In the genomic region with DNA sequence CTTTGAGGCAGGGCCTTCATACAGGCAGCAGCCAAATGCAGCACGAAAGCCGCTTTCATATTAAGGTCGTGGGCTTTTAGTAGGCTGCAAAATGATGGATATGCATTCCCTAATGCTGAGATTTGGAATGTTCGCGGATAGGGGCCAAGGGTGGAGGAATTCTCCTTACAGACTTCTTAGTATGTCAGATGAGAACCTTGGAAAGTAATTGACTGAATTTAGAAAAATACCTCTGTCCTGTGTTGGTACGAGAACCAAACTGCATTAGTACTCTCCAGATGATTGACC, we compare ENCODE assay signal across 9 cellular contexts. TPM values are rescaled to one million over a fixed set of nuclear protein-coding genes. Genes with fewer than 3 reads are reported as not detected.
DNase-seq lines count a peak whose midpoint lies in the region; ATAC-seq and TF ChIP-seq lines count a peak whose summit lies in the region.
"Had no signal": no experiment of that assay in that cellular context is flagged by ENCODE, and none has a peak within 500 bp of the region (broad histone marks: within the 10 kb centered on the region; RNA-seq: fewer than 3 reads in every experiment).

No MANE protein-coding gene starts in this region.

- no peak for DNase-seq in activated CD8-positive, alpha-beta memory T cell treated with anti-CD3 and anti-CD28 coated beads, Interleukin-2, amount 10 ng/mL, durations not matched to agents 7 days and 5 days
- DNase-seq in activated CD8-positive, alpha-beta memory T cell treated with anti-CD3 and anti-CD28 coated beads for 24 hours = no peak
- DNase-seq in amniotic epithelial cell (ENCODE audit: low read depth) = peak; percentile 24
- DNase-seq in left lung = no peak
- no peak for DNase-seq in thyroid gland
- no peak for DNase-seq in NCI-H1092 treated with DMSO at 0.1 percent for 48 hours (lab: John Stamatoyannopoulos, UW)
- DNase-seq in kidney glomerular epithelial cell (lab: John Stamatoyannopoulos, UW) = no peak
- DNase-seq in cortex of kidney (lab: John Stamatoyannopoulos, UW) = no peak
- DNase-seq: NCI-H1417 treated with DMSO at 0.1 percent for 48 hours had no signal

- WGBS in thyroid gland, 2 donors = 13% methylated on average over 6 of the region's 6 CpGs

- no peaks in the 10 kb centered on the region for H3K36me3 ChIP-seq in left lung
- no peaks in the 10 kb centered on the region for H3K36me3 ChIP-seq in thyroid gland

- H3K27me3 Mint-ChIP-seq in activated CD8-positive, alpha-beta memory T cell treated with anti-CD3 and anti-CD28 coated beads, Interleukin-2, amount 10 ng/mL, durations not matched to agents 7 days and 5 days = no peaks in the 10 kb centered on the region

- H3K4me3 Mint-ChIP-seq in activated CD8-positive, alpha-beta memory T cell treated with anti-CD3 and anti-CD28 coated beads, Interleukin-2, amount 10 ng/mL, durations not matched to agents 7 days and 5 days = peak overlapping the region; percentile 88

- TF ChIP-seq CTCF in left lung (IDR thresholded peaks at IDR 0.05) = no peak
- TF ChIP-seq CTCF in thyroid gland (IDR thresholded peaks at IDR 0.05) = no peak

- CTCF ChIA-PET in activated CD8-positive, alpha-beta memory T cell treated with anti-CD3 and anti-CD28 coated beads, Interleukin-2, amount 10 ng/mL, durations not matched to agents 7 days and 5 days (lab: Charles Lee) = interaction anchor here (1.1 to 3.2 kb wide), 7 partner anchors 11 to 1078 kb away, joined by 4 to 22 read pairs (median 12); a partner anchor contains a TSS

- no peak for ATAC-seq in activated CD8-positive, alpha-beta memory T cell treated with anti-CD3 and anti-CD28 coated beads, Interleukin-2, amount 10 ng/mL, durations not matched to agents 7 days and 5 days
- no peak for ATAC-seq in left lung

- H3K4me1 ChIP-seq in left lung (peaks cover 20 to 40% of the 10 kb centered on the region in 2 donors), thyroid gland (peaks cover 21 to 30% of the 10 kb centered on the region in 2 donors)

- intact Hi-C loops in left lung (cut with DNase I) (loop anchor here in 1 of 2 donors (10.0 kb wide), 1 partner anchor 270 kb away; a partner anchor contains a TSS), thyroid gland (cut with DNase I) (loop anchor here (5.0 to 10.0 kb wide), 4 partner anchors 120 to 373 kb away; a partner anchor contains a TSS)

- TF ChIP-seq POLR2A in thyroid gland (IDR thresholded peaks at IDR 0.05) = no peak

- H3K36me3 Mint-ChIP-seq in activated CD8-positive, alpha-beta memory T cell treated with anti-CD3 and anti-CD28 coated beads, Interleukin-2, amount 10 ng/mL, durations not matched to agents 7 days and 5 days = peaks cover 6% of the 10 kb centered on the region

- peaks cover 51% of the 10 kb centered on the region for H3K4me1 Mint-ChIP-seq in activated CD8-positive, alpha-beta memory T cell treated with anti-CD3 and anti-CD28 coated beads, Interleukin-2, amount 10 ng/mL, durations not matched to agents 7 days and 5 days

- no peaks in the 10 kb centered on the region for H3K9me3 ChIP-seq in left lung
- no peaks in the 10 kb centered on the region for H3K9me3 ChIP-seq in thyroid gland

- H3K27ac Mint-ChIP-seq in activated CD8-positive, alpha-beta memory T cell treated with anti-CD3 and anti-CD28 coated beads, Interleukin-2, amount 10 ng/mL, durations not matched to agents 7 days and 5 days = peak overlapping the region; percentile 83

- H3K9me3 Mint-ChIP-seq in activated CD8-positive, alpha-beta memory T cell treated with anti-CD3 and anti-CD28 coated beads, Interleukin-2, amount 10 ng/mL, durations not matched to agents 7 days and 5 days (ENCODE audit: low read depth) = no peaks in the 10 kb centered on the region

- peak overlapping the region; percentile 94 to 97 for H3K27ac ChIP-seq in left lung
- H3K27ac ChIP-seq in thyroid gland = peak overlapping the region; percentile 86 to 95 (median 86)

- H3K4me3 ChIP-seq in left lung = peak overlapping the region; percentile 82 to 84
- H3K4me3 ChIP-seq in thyroid gland (replicated peaks in 1 of 3) = peak overlapping the region; percentile 3 to 64 (median 49)

- H3K27me3 ChIP-seq in left lung (no peaks in the 10 kb centered on the region), thyroid gland (no peaks in the 10 kb centered on the region)

RNA-seq across cellular contexts. Expression of a gene that starts 1.1 kb away (rescaled TPM):
- 10 to 100 TPM; 22.0 to 25.9 TPM for total RNA-seq in activated CD8-positive, alpha-beta memory T cell treated with anti-CD3 and anti-CD28 coated beads, Interleukin-2, amount 10 ng/mL, durations not matched to agents 7 days and 5 days
- 10 to 100 TPM; 27.0 to 28.2 TPM for total RNA-seq in left lung
- total RNA-seq in thyroid gland = 10 to 100 TPM; 39.5 to 49.1 (median 42.6) TPM
